23 cellular contexts compared by ENCODE assay signal in the genomic region with DNA sequence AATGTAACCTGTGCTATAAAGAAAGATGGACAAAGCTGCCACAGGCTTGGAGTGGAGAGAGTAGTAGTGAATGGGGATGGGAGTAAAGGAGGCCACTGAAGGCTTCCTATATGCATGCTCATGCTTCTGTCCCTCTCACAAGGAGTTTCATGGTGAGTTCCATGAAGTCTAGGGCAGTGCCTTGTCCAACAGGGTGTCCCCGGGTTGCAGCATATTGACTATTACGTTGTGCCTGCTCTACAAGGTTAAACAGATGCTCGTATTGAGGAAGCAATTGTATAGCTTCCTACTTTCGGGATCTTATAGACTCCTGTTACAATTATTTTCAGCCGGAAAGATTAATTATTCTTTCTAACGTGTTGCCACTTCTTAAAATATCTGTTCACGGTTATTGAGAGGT.
A peak's percentile ranks its signal among the peaks of the same experiment; 100 is the strongest.
DNase-seq lines count a peak whose midpoint lies in the region; ATAC-seq and TF ChIP-seq lines count a peak whose summit lies in the region.
"Had no signal": no experiment of that assay in that cellular context is flagged by ENCODE, and none has a peak within 500 bp of the region (broad histone marks: within the 10 kb centered on the region; RNA-seq: fewer than 3 reads in every experiment).

No MANE protein-coding gene starts in this region.

- H3K9me3 Mint-ChIP-seq in activated naive CD4-positive, alpha-beta T cell treated with anti-CD3 and anti-CD28 coated beads for 36 hours, result peaks cover 1% of the 10 kb centered on the region
- H3K9me3 Mint-ChIP-seq: activated T-cell treated with anti-CD3 and anti-CD28 coated beads, Interleukin-2, amount 50 U/mL, for 4 hours; effector memory CD8-positive, alpha-beta T cell had no signal

- no peak overlapping the region for H3K4me3 ChIP-seq in IMR-90 (ENCODE audit: insufficient read depth, low read depth, low read length)
- peak overlapping the region in 41 of 59 donors; percentile 1 to 55 (median 22) for H3K4me3 ChIP-seq in dorsolateral prefrontal cortex
- H3K4me3 ChIP-seq: adrenal gland, GM23338, hepatocyte, left lung, SJCRH30 had no signal

- POLR2A ChIA-PET in IMR-90 (lab: Charles Lee; ENCODE audit: unreplicated experiment), result interaction anchor here (0.5 kb wide), 1 partner anchor 14 kb away, joined by 3 read pairs; no protein-coding TSS in a partner anchor

- peaks cover 3% of the 10 kb centered on the region; the same call in 1 of the 2 replicates for H3K9me1 ChIP-seq in IMR-90 (ENCODE audit: insufficient read depth, low read length)

- peaks cover 2% of the 10 kb centered on the region for H3K4me1 ChIP-seq in IMR-90 (ENCODE audit: control insufficient read depth, insufficient read depth, low read length)
- H3K4me1 ChIP-seq: SJCRH30 had no signal

- H3K9me3 ChIP-seq in IMR-90 (ENCODE audit: control insufficient read depth, insufficient read depth, low read length), result peaks cover 2% of the 10 kb centered on the region
- H3K9me3 ChIP-seq: adrenal gland, left lung, SJCRH30 had no signal

- TF ChIP-seq POLR2A in IMR-90 (IDR thresholded peaks at IDR 0.05; ENCODE audit: low read depth, low read length), result no peak

- H3K27ac Mint-ChIP-seq in activated naive CD4-positive, alpha-beta T cell treated with anti-CD3 and anti-CD28 coated beads for 36 hours, result no peak overlapping the region
- H3K27ac Mint-ChIP-seq: activated B cell treated with CpG ODN at 0.5 μM for 24 hours; CD14-positive monocyte; effector memory CD8-positive, alpha-beta T cell; GM23338; naive B cell; stimulated activated memory B cell treated with anti-CD40 and anti-IgM and Interleukin-4, amounts not matched to agents 10 μg/mL and 1 μg/mL and 100 μg/mL, for 72 hours had no signal

- H2BK20ac ChIP-seq in IMR-90 (ENCODE audit: low read depth, low read length), result peak overlapping the region; percentile 94

- whole genome bisulfite sequencing in IMR-90 (ENCODE audit: extremely low coverage in 2 of 2, insufficient read length in 1 of 2), 2 experiments, result no CpG with 5 or more reads among the region's 7 CpGs

- H4K91ac ChIP-seq in IMR-90 (ENCODE audit: insufficient read depth, low read depth, low read length), result no peak overlapping the region

- in situ Hi-C loops in IMR-90 (cut with MboI; ENCODE audit: low sequenced_read_pairs), result no loop called here

- no peak overlapping the region for H3K4me3 Mint-ChIP-seq in activated naive CD4-positive, alpha-beta T cell treated with anti-CD3 and anti-CD28 coated beads for 36 hours
- H3K4me3 Mint-ChIP-seq: activated B cell treated with CpG ODN at 0.5 μM for 24 hours; activated T-cell treated with anti-CD3 and anti-CD28 coated beads, Interleukin-2, amount 50 U/mL, for 4 hours; CD14-positive monocyte; effector memory CD8-positive, alpha-beta T cell; GM23338; naive B cell; stimulated activated memory B cell treated with anti-CD40 and anti-IgM and Interleukin-4, amounts not matched to agents 10 μg/mL and 1 μg/mL and 100 μg/mL, for 72 hours had no signal

- H3K9ac ChIP-seq in IMR-90 (ENCODE audit: low read depth, low read length), result no peak overlapping the region

- H3K27ac ChIP-seq in IMR-90 (ENCODE audit: insufficient read depth, low read length) (no peak overlapping the region), dorsolateral prefrontal cortex (peak overlapping the region in 58 of 59 donors; percentile 34 to 93 (median 83)), substantia nigra (ENCODE audit: low read depth, low read length, poor library complexity, severe bottlenecking) (peak overlapping the region; percentile 67)
- H3K27ac ChIP-seq: hepatocyte, HL-60, SJCRH30 had no signal

- no peak overlapping the region for H2BK15ac ChIP-seq in IMR-90 (ENCODE audit: low read depth, low read length)

- peak overlapping the region; percentile 82 for H2AFZ ChIP-seq in IMR-90 (replicated peaks; ENCODE audit: low read length, poor library complexity)
- H2AFZ ChIP-seq: GM23338, hepatocyte had no signal

- H3K4me1 Mint-ChIP-seq in activated naive CD4-positive, alpha-beta T cell treated with anti-CD3 and anti-CD28 coated beads for 36 hours (ENCODE audit: low read depth), result no peaks in the 10 kb centered on the region
- H3K4me1 Mint-ChIP-seq: activated B cell treated with CpG ODN at 0.5 μM for 24 hours; CD14-positive monocyte; GM23338; stimulated activated memory B cell treated with anti-CD40 and anti-IgM and Interleukin-4, amounts not matched to agents 10 μg/mL and 1 μg/mL and 100 μg/mL, for 72 hours had no signal

- dilution Hi-C loops in IMR-90 (cut with HindIII; ENCODE audit: low sequenced_read_pairs, unreplicated experiment), result no loop called here

- H2AK5ac ChIP-seq in IMR-90 (ENCODE audit: low read depth, low read length), result no peak overlapping the region

- no peak overlapping the region for H3K4me2 ChIP-seq in IMR-90 (ENCODE audit: low read depth, low read length)
- H3K4me2 ChIP-seq: GM23338, hepatocyte had no signal

- no peaks in the 10 kb centered on the region for H3K36me3 Mint-ChIP-seq in activated naive CD4-positive, alpha-beta T cell treated with anti-CD3 and anti-CD28 coated beads for 36 hours (ENCODE audit: low read depth)
- H3K36me3 Mint-ChIP-seq: CD14-positive monocyte; naive B cell; stimulated activated memory B cell treated with anti-CD40 and anti-IgM and Interleukin-4, amounts not matched to agents 10 μg/mL and 1 μg/mL and 100 μg/mL, for 72 hours had no signal

- H3K18ac ChIP-seq in IMR-90 (ENCODE audit: low read depth, low read length), result no peak overlapping the region

- H3K23ac ChIP-seq in IMR-90 (ENCODE audit: low read depth, low read length), result no peak overlapping the region

- no TSS peak for BruUV-seq in IMR-90 (replicated peaks; lab: Mats Ljungman, UMichigan)

- no peak overlapping the region for H2BK5ac ChIP-seq in IMR-90 (ENCODE audit: low read depth, low read length, poor library complexity, severe bottlenecking)

- 0 out of 4 replicates have a peak overlapping the region, but pooled peaks of 1 of the 2 experiments have one; percentile 5 for H4K8ac ChIP-seq in IMR-90 (ENCODE audit: low read depth in 2 of 2, low read length in 2 of 2)

- no peak for DNase-seq in IMR-90
- peak in 1 of 10 donors; percentile 14 for DNase-seq in dorsolateral prefrontal cortex
- DNase-seq in left lobe of liver (ENCODE audit: low spot score), result no peak
- DNase-seq in substantia nigra (lab: John Stamatoyannopoulos, UW), result peak in 5 of 49 donors; percentile 3 to 35 (median 8)
- DNase-seq in activated naive CD4-positive, alpha-beta T cell treated with anti-CD3 and anti-CD28 coated beads for 36 hours, result no peak
- no peak for DNase-seq in COLO668 (lab: John Stamatoyannopoulos, UW; ENCODE audit: unreplicated experiment)
- DNase-seq in occipital lobe (lab: John Stamatoyannopoulos, UW), result no peak
- DNase-seq: activated B cell treated with CpG ODN at 0.5 μM for 24 hours; activated CD4-positive, alpha-beta T cell treated with anti-CD3 and anti-CD28 coated beads, Interleukin-2, amount 50 U/mL, for 1 hour; activated T-cell treated with anti-CD3 and anti-CD28 coated beads, Interleukin-2, amount 50 U/mL, for 4 hours; DND-41; effector memory CD8-positive, alpha-beta T cell; naive B cell; NCI-H510A treated with DMSO at 0.1 percent for 48 hours; SJCRH30; stimulated activated CD4-positive, alpha-beta T cell treated with anti-CD3 and anti-CD28 coated beads, Interleukin-4, amount 100 ng/mL, for 24 hours had no signal

- CTCF ChIA-PET in IMR-90 (lab: Yijun Ruan, JAX), result interaction anchor here (0.7 kb wide), 1 partner anchor 127 kb away, joined by 3 read pairs; no protein-coding TSS in a partner anchor
- CTCF ChIA-PET in activated naive CD4-positive, alpha-beta T cell treated with anti-CD3 and anti-CD28 coated beads for 36 hours (lab: Charles Lee), result no interaction called here

- 0 out of 2 replicates have a peak overlapping the region, but pooled peaks have one; percentile 79 for H3K14ac ChIP-seq in IMR-90 (replicated peaks; ENCODE audit: low read depth, low read length)

- H2AK9ac ChIP-seq in IMR-90 (replicated peaks; ENCODE audit: low read depth, low read length, poor library complexity), result no peak overlapping the region

- peak overlapping the region; percentile 57; the same call in 1 of the 2 replicates for H3K4ac ChIP-seq in IMR-90 (ENCODE audit: low read depth, low read length)

- ATAC-seq in IMR-90 (ENCODE audit: low read depth) (no peak), left lobe of liver (peak; percentile 38)
- ATAC-seq: activated T-cell treated with anti-CD3 and anti-CD28 coated beads, Interleukin-2, amount 50 U/mL, for 4 hours; effector memory CD8-positive, alpha-beta T cell; GM23338; stimulated activated memory B cell treated with anti-CD40 and anti-IgM and Interleukin-4, amounts not matched to agents 10 μg/mL and 1 μg/mL and 100 μg/mL, for 72 hours had no signal

- no peak overlapping the region for H4K5ac ChIP-seq in IMR-90 (ENCODE audit: low read depth, low read length)

- no peaks in the 10 kb centered on the region for H4K20me1 ChIP-seq in IMR-90 (ENCODE audit: insufficient read depth, low read length)

- TF ChIP-seq RAD21 in IMR-90 (IDR thresholded peaks at IDR 0.05; ENCODE audit: low read length), result no peak

- no peaks in the 10 kb centered on the region for H3K27me3 ChIP-seq in IMR-90 (ENCODE audit: control insufficient read depth, insufficient read depth, low read length)
- no peaks in the 10 kb centered on the region for H3K27me3 ChIP-seq in dorsolateral prefrontal cortex
- H3K27me3 ChIP-seq: adrenal gland, hepatocyte, left lung, SJCRH30 had no signal

- H2BK120ac ChIP-seq in IMR-90 (ENCODE audit: low read depth, low read length), result no peak overlapping the region

- no peaks in the 10 kb centered on the region for H3K79me1 ChIP-seq in IMR-90 (ENCODE audit: low read depth in 1 of 2, low read length in 2 of 2)

- TF ChIP-seq CTCF in IMR-90 (conservative IDR thresholded peaks at IDR 0.05; ENCODE audit: low read depth, low read length) (no peak), dorsolateral prefrontal cortex (IDR thresholded peaks at IDR 0.05 in 54 of 56, conservative IDR thresholded peaks at IDR 0.05 in 2 of 56; ENCODE audit: low read depth in 1 of 56, partially characterized antibody in 56 of 56) (no peak)

- no peaks in the 10 kb centered on the region for H3K36me3 ChIP-seq in IMR-90 (ENCODE audit: control insufficient read depth, insufficient read depth, low read length)
- H3K36me3 ChIP-seq: adrenal gland, left lung, SJCRH30 had no signal

- no peak overlapping the region for H3K56ac ChIP-seq in IMR-90 (ENCODE audit: extremely low read depth, insufficient read depth, low read length)

- H3K27me3 Mint-ChIP-seq in activated naive CD4-positive, alpha-beta T cell treated with anti-CD3 and anti-CD28 coated beads for 36 hours (ENCODE audit: low read depth), result peaks cover 2% of the 10 kb centered on the region
- H3K27me3 Mint-ChIP-seq: effector memory CD8-positive, alpha-beta T cell; naive B cell; stimulated activated memory B cell treated with anti-CD40 and anti-IgM and Interleukin-4, amounts not matched to agents 10 μg/mL and 1 μg/mL and 100 μg/mL, for 72 hours had no signal

- intact Hi-C loops in IMR-90 (cut with micrococcal nuclease), result no loop called here
- intact Hi-C loops in dorsolateral prefrontal cortex (cut with DNase I), result loop anchor here (2.0 to 10.0 kb wide), 2 partner anchors 128 kb away; partner anchors contain the start of gene PIK3R1 (in 2 of the 2)
- intact Hi-C loops in activated naive CD4-positive, alpha-beta T cell treated with anti-CD3 and anti-CD28 coated beads for 36 hours (cut with micrococcal nuclease), result no loop called here

TF ChIP-seq in IMR-90, 13 proteins besides CTCF, POLR2A, EP300 and RAD21 (continues in another document):
- TF ChIP-seq MAFK (IDR thresholded peaks at IDR 0.05; ENCODE audit: low read depth, low read length), result no peak
- no peak for TF ChIP-seq CHD1 (IDR thresholded peaks at IDR 0.05; ENCODE audit: low read depth, low read length)

Comparison
In these comparisons a context has a peak if more than half of its experiments do, and no peak if none do; other contexts are left out.
1. intact Hi-C loops: an anchor here in dorsolateral prefrontal cortex (2.0 to 10.0 kb wide); none called in IMR-90 and activated naive CD4-positive, alpha-beta T cell treated with anti-CD3 and anti-CD28 coated beads for 36 hours.